ENCODE assay signal across 8 cellular contexts in genomic region chr1:51518033-51518729, GRCh38. TPM values are rescaled to one million over a fixed set of nuclear protein-coding genes. Genes with fewer than 3 reads are reported as not detected.
DNase-seq lines count a peak whose midpoint lies in the region; ATAC-seq and TF ChIP-seq lines count a peak whose summit lies in the region.

No MANE protein-coding gene starts in this region.

- H3K27ac ChIP-seq in BLaER1 treated with 17β-estradiol and CSF1 and Interleukin-3, amounts not matched to agents 10 nM and 100 nM, result peak overlapping the region; percentile 91 to 97 (median 95)
- H3K27ac ChIP-seq in SJSA1 (peak overlapping the region; percentile 64), angular gyrus (ENCODE audit: low read depth, low read length) (peak overlapping the region; percentile 80), hepatocyte (peak overlapping the region; percentile 98), psoas muscle (peak overlapping the region; percentile 96)

- H2AFZ ChIP-seq in hepatocyte, result peak overlapping the region; percentile 87

- no peak for TF ChIP-seq CTCF in hepatocyte (IDR thresholded peaks at IDR 0.05; ENCODE audit: poor library complexity)
- TF ChIP-seq CTCF in psoas muscle (IDR thresholded peaks at IDR 0.05), result no peak

- no peaks in the 10 kb centered on the region for H3K27me3 ChIP-seq in BLaER1 treated with 17β-estradiol and CSF1 and Interleukin-3, amounts not matched to agents 10 nM and 100 nM
- no peaks in the 10 kb centered on the region for H3K27me3 ChIP-seq in SJSA1 (replicated peaks)
- H3K27me3 ChIP-seq in hepatocyte, result no peaks in the 10 kb centered on the region
- H3K27me3 ChIP-seq in psoas muscle (ENCODE audit: insufficient read depth in 3 of 3, low read length in 2 of 3), result no peaks in the 10 kb centered on the region

- H3K4me1 ChIP-seq in BLaER1 treated with 17β-estradiol and CSF1 and Interleukin-3, amounts not matched to agents 10 nM and 100 nM, result peaks cover 32 to 54% (median 42%) of the 10 kb centered on the region in 10 experiments
- H3K4me1 ChIP-seq in SJSA1 (replicated peaks), result peaks cover 41% of the 10 kb centered on the region
- H3K4me1 ChIP-seq in hepatocyte (ENCODE audit: insufficient read depth), result peaks cover 22% of the 10 kb centered on the region
- H3K4me1 ChIP-seq in psoas muscle, result peaks cover 43% of the 10 kb centered on the region

- no peaks in the 10 kb centered on the region for H3K9me2 ChIP-seq in hepatocyte (replicated peaks; ENCODE audit: insufficient read depth)

- no peaks in the 10 kb centered on the region for H3K9me3 ChIP-seq in BLaER1 treated with 17β-estradiol and CSF1 and Interleukin-3, amounts not matched to agents 10 nM and 100 nM (replicated peaks in 1 of 11)
- no peaks in the 10 kb centered on the region for H3K9me3 ChIP-seq in SJSA1 (replicated peaks)
- H3K9me3 ChIP-seq in hepatocyte (ENCODE audit: low read depth), result no peaks in the 10 kb centered on the region
- no peaks in the 10 kb centered on the region for H3K9me3 ChIP-seq in psoas muscle

- DNase-seq in HUDEP-2 (lab: John Stamatoyannopoulos, UW; ENCODE audit: unreplicated experiment in 76 of 76) (peak in 73 of 76 experiments; percentile 17 to 90 (median 67)), SJSA1 (ENCODE audit: low read depth in 1 of 2, low spot score in 2 of 2) (peak; percentile 48 to 58), hepatocyte (ENCODE audit: low spot score) (peak; percentile 80), psoas muscle (peak; percentile 26 to 68)

- peak overlapping the region; percentile 87 to 98 (median 92) for H3K4me2 ChIP-seq in BLaER1 treated with 17β-estradiol and CSF1 and Interleukin-3, amounts not matched to agents 10 nM and 100 nM
- H3K4me2 ChIP-seq in hepatocyte, result peak overlapping the region; percentile 96

- H3K9ac ChIP-seq in BLaER1 treated with 17β-estradiol and CSF1 and Interleukin-3, amounts not matched to agents 10 nM and 100 nM, result peak overlapping the region; percentile 93 to 98 (median 97)

- 3% methylated on average over 20 of the region's 26 CpGs for WGBS in hepatocyte (ENCODE audit: low lambda C conversion rate, missing lambda C conversion rate)
- WGBS in psoas muscle, 3 donors, result 1% methylated on average over 24 to 26 of the region's 26 CpGs

- H3K79me2 ChIP-seq in hepatocyte, result peaks cover 48% of the 10 kb centered on the region

- no peaks in the 10 kb centered on the region for H3K36me3 ChIP-seq in BLaER1 treated with 17β-estradiol and CSF1 and Interleukin-3, amounts not matched to agents 10 nM and 100 nM
- H3K36me3 ChIP-seq in SJSA1, result peaks cover 9% of the 10 kb centered on the region; the same call in 1 of the 2 replicates
- H3K36me3 ChIP-seq in hepatocyte (replicated peaks; ENCODE audit: insufficient read depth, low read depth), result no peaks in the 10 kb centered on the region
- no peaks in the 10 kb centered on the region for H3K36me3 ChIP-seq in psoas muscle (ENCODE audit: insufficient read depth in 1 of 2, low read depth in 1 of 2)

- ATAC-seq in psoas muscle, result peak; percentile 35 to 67 (median 56)
- no peak for ATAC-seq in HG03442 (IDR thresholded peaks at IDR 0.05; ENCODE audit: unreplicated experiment)

- peak overlapping the region; percentile 92 to 100 (median 98) for H3K4me3 ChIP-seq in BLaER1 treated with 17β-estradiol and CSF1 and Interleukin-3, amounts not matched to agents 10 nM and 100 nM
- H3K4me3 ChIP-seq in SJSA1 (peak overlapping the region; percentile 96), hepatocyte (peak overlapping the region; percentile 66), psoas muscle (peak overlapping the region; percentile 83)

- H4K20me1 ChIP-seq in BLaER1 treated with 17β-estradiol and CSF1 and Interleukin-3, amounts not matched to agents 10 nM and 100 nM, result peaks cover 14 to 54% (median 43%) of the 10 kb centered on the region in 11 experiments
- peaks cover 16% of the 10 kb centered on the region for H4K20me1 ChIP-seq in hepatocyte (ENCODE audit: insufficient read depth, poor library complexity, severe bottlenecking)

- intact Hi-C loops in psoas muscle (cut with DNase I), result loop anchor here (5.0 kb wide), 2 partner anchors 94 to 99 kb away; partner anchors contain the start of gene OSBPL9 (in 1 of the 2)

- TF ChIP-seq POLR2A in GM19099 (IDR thresholded peaks at IDR 0.05; ENCODE audit: extremely low read depth, insufficient read length, low read depth), result peak; percentile 81

RNA-seq across cellular contexts. Expression of gene EPS15, which starts 0.9 kb away (rescaled TPM):
- 30.4 and 31.7 TPM in 2 replicates for total RNA-seq in SJSA1 (2014; rRNA removed; shearing (Covaris generic))
- total RNA-seq in hepatocyte (38.6 and 46.0 TPM in 2 replicates), psoas muscle (10 to 100 TPM; 42.6 to 71.9 (median 54.1) TPM)
- polyA plus RNA-seq in hepatocyte (14.9 and 15.6 TPM in 2 replicates), psoas muscle (10 to 100 TPM in 2 of 3 donors, 1 to 10 TPM in 1; 9.8 to 46.1 (median 21.7) TPM)
